In genomic region chr7:13742719-13743640, GRCh38 we compare ENCODE assay signal across 10 cellular contexts.
A peak's percentile ranks its signal among the peaks of the same experiment; 100 is the strongest.
DNase-seq lines count a peak whose midpoint lies in the region; ATAC-seq and TF ChIP-seq lines count a peak whose summit lies in the region.
"Had no signal": no experiment of that assay in that cellular context is flagged by ENCODE, and none has a peak within 500 bp of the region (broad histone marks: within the 10 kb centered on the region; RNA-seq: fewer than 3 reads in every experiment).

No MANE protein-coding gene starts in this region.

- no peaks in the 10 kb centered on the region for H3K4me1 Mint-ChIP-seq in activated T-cell treated with anti-CD3 and anti-CD28 coated beads, Interleukin-2, amount 50 U/mL, for 72 hours (ENCODE audit: low read depth)
- H3K4me1 Mint-ChIP-seq in activated CD4-positive, alpha-beta T cell treated with anti-CD3 and anti-CD28 coated beads, Interleukin-2, amount 10 ng/mL, durations not matched to agents 7 days and 5 days: no peaks in the 10 kb centered on the region

- H3K27me3 Mint-ChIP-seq in activated T-cell treated with anti-CD3 and anti-CD28 coated beads, Interleukin-2, amount 50 U/mL, for 72 hours (ENCODE audit: low read depth): no peaks in the 10 kb centered on the region
- H3K27me3 Mint-ChIP-seq in activated CD4-positive, alpha-beta T cell treated with anti-CD3 and anti-CD28 coated beads, Interleukin-2, amount 10 ng/mL, durations not matched to agents 7 days and 5 days: no peaks in the 10 kb centered on the region

- POLR2A ChIA-PET in activated CD4-positive, alpha-beta T cell treated with anti-CD3 and anti-CD28 coated beads, Interleukin-2, amount 10 ng/mL, durations not matched to agents 7 days and 5 days (lab: Charles Lee): interaction anchor here (0.7 kb wide), 1 partner anchor 1019 kb away, joined by 3 read pairs; no protein-coding TSS in a partner anchor

- no peaks in the 10 kb centered on the region for H3K9me3 Mint-ChIP-seq in activated T-cell treated with anti-CD3 and anti-CD28 coated beads, Interleukin-2, amount 50 U/mL, for 72 hours
- no peaks in the 10 kb centered on the region for H3K9me3 Mint-ChIP-seq in activated CD4-positive, alpha-beta T cell treated with anti-CD3 and anti-CD28 coated beads, Interleukin-2, amount 10 ng/mL, durations not matched to agents 7 days and 5 days

- CTCF ChIA-PET in activated CD4-positive, alpha-beta T cell treated with anti-CD3 and anti-CD28 coated beads, Interleukin-2, amount 10 ng/mL, durations not matched to agents 7 days and 5 days (lab: Charles Lee): no interaction called here

- peaks cover 0 to 3% (median 0%) of the 10 kb centered on the region in 4 donors for H3K27me3 ChIP-seq in liver (ENCODE audit: control insufficient read depth in 4 of 4, insufficient read depth in 4 of 4, low read length in 3 of 4)
- H3K27me3 ChIP-seq: BLaER1 treated with 17β-estradiol and CSF1 and Interleukin-3, amounts not matched to agents 10 nM and 100 nM had no signal

- ATAC-seq in activated T-cell treated with anti-CD3 and anti-CD28 coated beads, Interleukin-2, amount 50 U/mL, for 72 hours (replicated peaks in 1 of 2): no peak

- no peak overlapping the region for H3K27ac Mint-ChIP-seq in activated T-cell treated with anti-CD3 and anti-CD28 coated beads, Interleukin-2, amount 50 U/mL, for 72 hours
- H3K27ac Mint-ChIP-seq in activated CD4-positive, alpha-beta T cell treated with anti-CD3 and anti-CD28 coated beads, Interleukin-2, amount 10 ng/mL, durations not matched to agents 7 days and 5 days: no peak overlapping the region

- no peak overlapping the region for H3K4me3 Mint-ChIP-seq in activated T-cell treated with anti-CD3 and anti-CD28 coated beads, Interleukin-2, amount 50 U/mL, for 72 hours
- H3K4me3 Mint-ChIP-seq in activated CD4-positive, alpha-beta T cell treated with anti-CD3 and anti-CD28 coated beads, Interleukin-2, amount 10 ng/mL, durations not matched to agents 7 days and 5 days: no peak overlapping the region

- H3K4me1 ChIP-seq in liver (ENCODE audit: control insufficient read depth in 4 of 4, insufficient read depth in 4 of 4, low read length in 3 of 4): no peaks in the 10 kb centered on the region
- H3K4me1 ChIP-seq: BLaER1 treated with 17β-estradiol and CSF1 and Interleukin-3, amounts not matched to agents 10 nM and 100 nM had no signal

- no peak overlapping the region for H3K27ac ChIP-seq in liver (ENCODE audit: low read depth in 1 of 2, low read length in 2 of 2)
- H3K27ac ChIP-seq: BLaER1 treated with 17β-estradiol and CSF1 and Interleukin-3, amounts not matched to agents 10 nM and 100 nM; skin epidermis had no signal

- no peaks in the 10 kb centered on the region for H3K36me3 ChIP-seq in liver (ENCODE audit: control insufficient read depth in 4 of 4, insufficient read depth in 3 of 4, low read depth in 1 of 4, low read length in 3 of 4)
- H3K36me3 ChIP-seq: BLaER1 treated with 17β-estradiol and CSF1 and Interleukin-3, amounts not matched to agents 10 nM and 100 nM had no signal

- TF ChIP-seq RAD21 in liver (IDR thresholded peaks at IDR 0.05): peak; percentile 48 to 71

- WGBS in liver: 43% methylated on average over 5 of the region's 5 CpGs

- no peaks in the 10 kb centered on the region for H3K36me3 Mint-ChIP-seq in activated T-cell treated with anti-CD3 and anti-CD28 coated beads, Interleukin-2, amount 50 U/mL, for 72 hours (ENCODE audit: insufficient read depth in 2 of 2)
- no peaks in the 10 kb centered on the region for H3K36me3 Mint-ChIP-seq in activated CD4-positive, alpha-beta T cell treated with anti-CD3 and anti-CD28 coated beads, Interleukin-2, amount 10 ng/mL, durations not matched to agents 7 days and 5 days (ENCODE audit: low read depth)

- peak; percentile 25 for DNase-seq in NCI-H2227 (lab: John Stamatoyannopoulos, UW; ENCODE audit: unreplicated experiment)
- no peak for DNase-seq in NCI-H2227 treated with DMSO at 0.1 percent for 48 hours (lab: John Stamatoyannopoulos, UW)
- peak; percentile 92 for DNase-seq in NCI-H446 treated with DMSO at 0.1 percent for 48 hours (lab: John Stamatoyannopoulos, UW)
- peak; percentile 54 for DNase-seq in cerebellum (ENCODE audit: low spot score)
- no peak for DNase-seq in activated T-cell treated with anti-CD3 and anti-CD28 coated beads, Interleukin-2, amount 50 U/mL, for 72 hours
- DNase-seq in activated CD4-positive, alpha-beta T cell treated with anti-CD3 and anti-CD28 coated beads, Interleukin-2, amount 10 ng/mL, durations not matched to agents 7 days and 5 days: no peak
- DNase-seq in effector CD8-positive, alpha-beta T cell (lab: John Stamatoyannopoulos, UW): no peak

- H3K9ac ChIP-seq in liver (ENCODE audit: low read depth in 1 of 2, low read length in 2 of 2): no peak overlapping the region
- H3K9ac ChIP-seq: BLaER1 treated with 17β-estradiol and CSF1 and Interleukin-3, amounts not matched to agents 10 nM and 100 nM had no signal

- peak; percentile 20 for TF ChIP-seq CTCF in liver (IDR thresholded peaks at IDR 0.05; ENCODE audit: low read depth, low read length, missing input control)

- no peak overlapping the region for H3K4me3 ChIP-seq in liver (ENCODE audit: low read depth in 1 of 3, low read length in 3 of 3)
- H3K4me3 ChIP-seq: BLaER1 treated with 17β-estradiol and CSF1 and Interleukin-3, amounts not matched to agents 10 nM and 100 nM; skin epidermis had no signal

- no peaks in the 10 kb centered on the region for H3K9me3 ChIP-seq in liver (ENCODE audit: control insufficient read depth in 4 of 4, low read length in 3 of 4)
- H3K9me3 ChIP-seq: BLaER1 treated with 17β-estradiol and CSF1 and Interleukin-3, amounts not matched to agents 10 nM and 100 nM had no signal

TF ChIP-seq in liver, 16 proteins besides CTCF, POLR2A, EP300 and RAD21:
- TF ChIP-seq GABPA (IDR thresholded peaks at IDR 0.05 in 1 of 2, conservative IDR thresholded peaks at IDR 0.05 in 1 of 2) (no peak), YY1 (IDR thresholded peaks at IDR 0.05) (no peak), NR2F2 (IDR thresholded peaks at IDR 0.05) (no peak), JUND (IDR thresholded peaks at IDR 0.05) (no peak), SP1 (IDR thresholded peaks at IDR 0.05) (no peak)
TF ChIP-seq in liver: peak in this region for 0.

Comparison
In these comparisons a context has a peak if more than half of its experiments do, and no peak if none do; other contexts are left out.
1. DNase-seq: peak in NCI-H2227 (single experiment), NCI-H446 treated with DMSO at 0.1 percent for 48 hours (single experiment) and cerebellum (single experiment); none in NCI-H2227 treated with DMSO at 0.1 percent for 48 hours (single experiment), activated T-cell treated with anti-CD3 and anti-CD28 coated beads, Interleukin-2, amount 50 U/mL, for 72 hours (0 of 2), activated CD4-positive, alpha-beta T cell treated with anti-CD3 and anti-CD28 coated beads, Interleukin-2, amount 10 ng/mL, durations not matched to agents 7 days and 5 days (single experiment) and effector CD8-positive, alpha-beta T cell (single experiment).